10 cellular contexts compared by ENCODE assay signal in genomic region chr11:12170984-12171383, GRCh38.
DNase-seq lines count a peak whose midpoint lies in the region; ATAC-seq, FAIRE-seq and TF ChIP-seq lines count a peak whose summit lies in the region.
"Had no signal": no experiment of that assay in that cellular context is flagged by ENCODE, and none has a peak within 500 bp of the region (broad histone marks: within the 10 kb centered on the region; RNA-seq: fewer than 3 reads in every experiment).

No MANE protein-coding gene starts in this region.

- H3K4me3 Mint-ChIP-seq in central memory CD8-positive, alpha-beta T cell: no peak overlapping the region
- H3K4me3 Mint-ChIP-seq: T-helper 2 cell treated with Interferon-gamma antibody and Interleukin-4, amounts not matched to agents 5 μg/mL and 100 μg/mL, for 36 hours had no signal

- H3K27ac Mint-ChIP-seq in central memory CD8-positive, alpha-beta T cell (ENCODE audit: low read depth): peak overlapping the region; percentile 58

- ATAC-seq in central memory CD8-positive, alpha-beta T cell (replicated peaks; ENCODE audit: extremely low read depth, poor library complexity, severe bottlenecking): no peak
- no peak for ATAC-seq in GM19455 (IDR thresholded peaks at IDR 0.05; ENCODE audit: unreplicated experiment)

- H3K4me1 Mint-ChIP-seq in central memory CD8-positive, alpha-beta T cell: peaks cover 27% of the 10 kb centered on the region

- no peaks in the 10 kb centered on the region for H3K36me3 Mint-ChIP-seq in central memory CD8-positive, alpha-beta T cell (ENCODE audit: insufficient read depth)

- TF ChIP-seq CTCF in D721Med (IDR thresholded peaks at IDR 0.05; ENCODE audit: insufficient read depth, missing control alignments): no peak

- peak; percentile 9 to 14 for DNase-seq in activated T-cell treated with anti-CD3 and anti-CD28 coated beads, Interleukin-2, amount 50 U/mL, for 48 hours
- DNase-seq in activated T-cell treated with anti-CD3 and anti-CD28 coated beads, Interleukin-2, amount 50 U/mL, for 1 hour: no peak
- DNase-seq in central memory CD8-positive, alpha-beta T cell (ENCODE audit: low spot score in 2 of 2): no peak
- DNase-seq in medulla oblongata (ENCODE audit: extremely low spot score): peak; percentile 34
- peak; percentile 48 for DNase-seq in ureter (ENCODE audit: low spot score)
- DNase-seq in SK-N-DZ (ENCODE audit: low spot score): no peak
- no peak for DNase-seq in D721Med (ENCODE audit: insufficient read length, low spot score)
- DNase-seq: NCI-H510A had no signal

- H3K9me3 Mint-ChIP-seq in central memory CD8-positive, alpha-beta T cell: no peaks in the 10 kb centered on the region
- H3K9me3 Mint-ChIP-seq: T-helper 2 cell treated with Interferon-gamma antibody and Interleukin-4, amounts not matched to agents 5 μg/mL and 100 μg/mL, for 36 hours had no signal

- no peak for FAIRE-seq in D721Med (lab: Jason Lieb, UNC)

- H3K27me3 Mint-ChIP-seq in central memory CD8-positive, alpha-beta T cell: no peaks in the 10 kb centered on the region

Comparison
In these comparisons a context has a peak if more than half of its experiments do, and no peak if none do; other contexts are left out.
1. DNase-seq: peak in activated T-cell treated with anti-CD3 and anti-CD28 coated beads, Interleukin-2, amount 50 U/mL, for 48 hours (2 of 2), medulla oblongata (single experiment) and ureter (single experiment); none in activated T-cell treated with anti-CD3 and anti-CD28 coated beads, Interleukin-2, amount 50 U/mL, for 1 hour (single experiment), central memory CD8-positive, alpha-beta T cell (0 of 2), SK-N-DZ (single experiment) and D721Med (single experiment).